ENCODE assay signal across 23 cellular contexts in genomic region chr6:30657454-30657853, GRCh38. TPM values are rescaled to one million over a fixed set of nuclear protein-coding genes. Genes with fewer than 3 reads are reported as not detected.
DNase-seq lines count a peak whose midpoint lies in the region; ATAC-seq lines count a peak whose summit lies in the region.
"Had no signal": no experiment of that assay in that cellular context is flagged by ENCODE, and none has a peak within 500 bp of the region (broad histone marks: within the 10 kb centered on the region; RNA-seq: fewer than 3 reads in every experiment).

No MANE protein-coding gene starts in this region.

- ATAC-seq in CD4-positive, CD25-positive, alpha-beta regulatory T cell (ENCODE audit: low read depth in 2 of 2) = no peak
- ATAC-seq in GM18519 (IDR thresholded peaks at IDR 0.05; ENCODE audit: low FRiP score, unreplicated experiment) = no peak
- ATAC-seq: GM12878, heart right ventricle, SK-N-SH treated with all-trans-retinoic acid at 6 μM for 48 hours had no signal

- peaks cover 83% of the 10 kb centered on the region for H3K36me3 ChIP-seq in CD4-positive, CD25-positive, alpha-beta regulatory T cell (ENCODE audit: control insufficient read depth, insufficient read depth, low read length)
- H3K36me3 ChIP-seq: neural progenitor cell had no signal

- no peak for DNase-seq in CD4-positive, CD25-positive, alpha-beta regulatory T cell
- peak; percentile 47 for DNase-seq in NCI-H226
- DNase-seq in kidney glomerular epithelial cell (lab: John Stamatoyannopoulos, UW) = peak; percentile 27
- DNase-seq in dedifferentiated amniotic fluid mesenchymal stem cell (ENCODE audit: extremely low spot score) = no peak
- DNase-seq in NOMO-1 (lab: John Stamatoyannopoulos, UW; ENCODE audit: unreplicated experiment in 2 of 2) = no peak
- DNase-seq: activated CD4-positive, CD25-positive, alpha-beta regulatory T cell; adrenal gland; CD4-positive, alpha-beta T cell; GOT3; heart right ventricle; left ventricle myocardium inferior; NCI-H1417 treated with DMSO at 0.1 percent for 48 hours; NCI-H510A treated with DMSO at 0.1 percent for 48 hours; stimulated activated CD4-positive, alpha-beta T cell treated with anti-CD3 and anti-CD28 coated beads, Interleukin-2, amount 100 ng/mL, for 24 hours; stomach had no signal

- peak overlapping the region in 2 of 3 donors; percentile 38 to 58 for H3K27ac Mint-ChIP-seq in CD4-positive, CD25-positive, alpha-beta regulatory T cell
- H3K27ac Mint-ChIP-seq: CD4-positive, alpha-beta T cell; neural progenitor cell; type B pancreatic cell had no signal

- H3K36me3 Mint-ChIP-seq in CD4-positive, CD25-positive, alpha-beta regulatory T cell = peaks cover 55% of the 10 kb centered on the region

- H3K27me3 Mint-ChIP-seq in CD4-positive, CD25-positive, alpha-beta regulatory T cell = no peaks in the 10 kb centered on the region
- H3K27me3 Mint-ChIP-seq: CD4-positive, alpha-beta T cell; type B pancreatic cell had no signal

- H3K4me3 Mint-ChIP-seq in CD4-positive, CD25-positive, alpha-beta regulatory T cell = no peak overlapping the region
- H3K4me3 Mint-ChIP-seq: CD4-positive, alpha-beta T cell; neural progenitor cell; type B pancreatic cell had no signal

- H3K4me1 ChIP-seq in CD4-positive, CD25-positive, alpha-beta regulatory T cell (ENCODE audit: control insufficient read depth, insufficient read depth, low read length, poor library complexity, severe bottlenecking) = no peaks in the 10 kb centered on the region
- H3K4me1 ChIP-seq: heart right ventricle, left ventricle myocardium inferior, neural progenitor cell, prostate gland, stomach had no signal

- H3K4me3 ChIP-seq in CD4-positive, CD25-positive, alpha-beta regulatory T cell (ENCODE audit: low read depth, low read length) = no peak overlapping the region
- H3K4me3 ChIP-seq: adrenal gland, GM12878, heart right ventricle, left ventricle myocardium inferior, neural progenitor cell, prostate gland, stomach had no signal

- no peaks in the 10 kb centered on the region for H3K9me3 ChIP-seq in CD4-positive, CD25-positive, alpha-beta regulatory T cell (ENCODE audit: control insufficient read depth in 2 of 2, low read length in 2 of 2)
- H3K9me3 ChIP-seq: adrenal gland, heart right ventricle, left ventricle myocardium inferior, prostate gland, stomach had no signal

- peaks cover 0 to 5% (median 0%) of the 10 kb centered on the region in 4 donors for H3K4me1 Mint-ChIP-seq in CD4-positive, CD25-positive, alpha-beta regulatory T cell
- H3K4me1 Mint-ChIP-seq: neural progenitor cell had no signal

- no peaks in the 10 kb centered on the region for H3K27me3 ChIP-seq in CD4-positive, CD25-positive, alpha-beta regulatory T cell (ENCODE audit: control insufficient read depth, insufficient read depth, low read length)
- H3K27me3 ChIP-seq: adrenal gland, heart right ventricle, neural progenitor cell, stomach had no signal

- no peak overlapping the region for H3K27ac ChIP-seq in CD4-positive, CD25-positive, alpha-beta regulatory T cell (ENCODE audit: insufficient read depth, low read length, poor library complexity, severe bottlenecking)
- H3K27ac ChIP-seq: adrenal gland, epithelial cell of prostate, heart right ventricle, left ventricle myocardium inferior, neural progenitor cell, prostate gland, RWPE1, stomach had no signal

- H3K9me3 Mint-ChIP-seq in CD4-positive, CD25-positive, alpha-beta regulatory T cell = no peaks in the 10 kb centered on the region
- H3K9me3 Mint-ChIP-seq: CD4-positive, alpha-beta T cell; neural progenitor cell; type B pancreatic cell had no signal

RNA-seq across cellular contexts. Expression of gene C6orf136, which starts 10.5 kb away (rescaled TPM):
- 24.4 TPM for total RNA-seq in CD4-positive, CD25-positive, alpha-beta regulatory T cell
- polyA plus RNA-seq in CD4-positive, CD25-positive, alpha-beta regulatory T cell = 10 to 100 TPM in 2 of 4 donors, 1 to 10 TPM in 2; 7.5 to 19.7 (median 10.9) TPM

RNA-seq across cellular contexts. Expression of gene DHX16, which starts 15.4 kb away (rescaled TPM):
- 33.8 TPM for total RNA-seq in CD4-positive, CD25-positive, alpha-beta regulatory T cell
- polyA plus RNA-seq in CD4-positive, CD25-positive, alpha-beta regulatory T cell = 10 to 100 TPM; 13.2 to 25.3 (median 16.7) TPM

RNA-seq across cellular contexts. Expression of gene PPP1R18, which starts 29.0 kb away (rescaled TPM):
- 164 TPM for total RNA-seq in CD4-positive, CD25-positive, alpha-beta regulatory T cell
- 100 to 1,000 TPM; 110 to 159 (median 119) TPM for polyA plus RNA-seq in CD4-positive, CD25-positive, alpha-beta regulatory T cell

RNA-seq across cellular contexts. Expression of gene ATAT1, which starts 30.8 kb away (rescaled TPM):
- total RNA-seq in CD4-positive, CD25-positive, alpha-beta regulatory T cell = 7.2 TPM
- under 1 TPM; 0.27 to 0.89 (median 0.53) TPM for polyA plus RNA-seq in CD4-positive, CD25-positive, alpha-beta regulatory T cell

RNA-seq across cellular contexts. Expression of gene NRM, which starts 33.3 kb away (rescaled TPM):
- total RNA-seq in CD4-positive, CD25-positive, alpha-beta regulatory T cell = 9.0 TPM
- 10 to 100 TPM in 1 of 4 donors, 1 to 10 TPM in 3; 7.5 to 17.7 (median 9.2) TPM for polyA plus RNA-seq in CD4-positive, CD25-positive, alpha-beta regulatory T cell

Comparison
In these comparisons a context has a peak if more than half of its experiments do, and no peak if none do; other contexts are left out.
1. DNase-seq: peak in NCI-H226 (single experiment) and kidney glomerular epithelial cell (single experiment); none in CD4-positive, CD25-positive, alpha-beta regulatory T cell (0 of 3), dedifferentiated amniotic fluid mesenchymal stem cell (single experiment) and NOMO-1 (0 of 2).